2 cellular contexts compared by ENCODE assay signal in genomic region chr16:79294568-79294967, GRCh38.
A peak's percentile ranks its signal among the peaks of the same experiment; 100 is the strongest.
TF ChIP-seq lines count a peak whose summit lies in the region.

No MANE protein-coding gene starts in this region.

TF ChIP-seq in H1, 55 proteins besides CTCF, POLR2A, EP300 and RAD21:
- TF ChIP-seq TAF7 (optimal IDR thresholded peaks at IDR 0.05; ENCODE audit: borderline replicate concordance, low read depth, low read length) (no peak), HDAC6 (IDR thresholded peaks at IDR 0.05; ENCODE audit: low read depth, low read length) (no peak), POU5F1 (IDR thresholded peaks at IDR 0.05; ENCODE audit: low read depth, low read length) (no peak), SP4 (IDR thresholded peaks at IDR 0.05; ENCODE audit: low read length) (no peak), FOSL1 (IDR thresholded peaks at IDR 0.05; ENCODE audit: insufficient read depth, low read depth, low read length) (no peak), RBBP5 (IDR thresholded peaks at IDR 0.05; ENCODE audit: borderline replicate concordance, low read depth, low read length) (no peak), NANOG (IDR thresholded peaks at IDR 0.05; ENCODE audit: insufficient read depth, low read depth, low read length, poor library complexity, severe bottlenecking) (no peak), GABPA (IDR thresholded peaks at IDR 0.05; ENCODE audit: borderline replicate concordance, insufficient read depth, low read length) (no peak), NRF1 (IDR thresholded peaks at IDR 0.05; ENCODE audit: low read depth, low read length) (no peak), GTF2F1 (IDR thresholded peaks at IDR 0.05; ENCODE audit: borderline replicate concordance, low read depth, low read length) (no peak), SIN3A (conservative IDR thresholded peaks at IDR 0.05 in 1 of 2, IDR thresholded peaks at IDR 0.05 in 1 of 2; ENCODE audit: low read depth in 1 of 2, low read length in 2 of 2) (no peak), CBX8 (IDR thresholded peaks at IDR 0.05; ENCODE audit: borderline replicate concordance, low read depth, low read length) (no peak), ATF3 (IDR thresholded peaks at IDR 0.05; ENCODE audit: insufficient read depth, low read depth, low read length) (no peak), SAP30 (IDR thresholded peaks at IDR 0.05; ENCODE audit: insufficient read depth, insufficient replicate concordance, low read length) (no peak)

TF ChIP-seq in HepG2, 621 proteins besides CTCF, POLR2A, EP300 and RAD21:
- 0 out of 2 replicates have a peak, but pooled peaks have one; percentile 48 for TF ChIP-seq EHMT2 (IDR thresholded peaks at IDR 0.05; ENCODE audit: borderline replicate concordance, low read depth, low read length)
- TF ChIP-seq CEBPB (IDR thresholded peaks at IDR 0.05; ENCODE audit: borderline replicate concordance, low read depth, low read length), result peak; percentile 75; the same call in 1 of the 2 replicates
- peak; percentile 67 for TF ChIP-seq CEBPG (CRISPR knock-in tag; IDR thresholded peaks at IDR 0.05)
- TF ChIP-seq NFIC (IDR thresholded peaks at IDR 0.05; ENCODE audit: low read length), result no peak
- no peak for TF ChIP-seq FOXC1 (CRISPR knock-in tag; IDR thresholded peaks at IDR 0.05; ENCODE audit: borderline replicate concordance)
- TF ChIP-seq HNF4G (IDR thresholded peaks at IDR 0.05; ENCODE audit: borderline replicate concordance, low read depth, low read length), result peak; percentile 61; the same call in 1 of the 2 replicates
- no peak for TF ChIP-seq HNF4G (CRISPR knock-in tag; IDR thresholded peaks at IDR 0.05; ENCODE audit: borderline replicate concordance, low read depth)
- TF ChIP-seq HNF4A (CRISPR knock-in tag; IDR thresholded peaks at IDR 0.05), result peak; percentile 78
